ENCODE assay signal across 22 cellular contexts in the genomic region with DNA sequence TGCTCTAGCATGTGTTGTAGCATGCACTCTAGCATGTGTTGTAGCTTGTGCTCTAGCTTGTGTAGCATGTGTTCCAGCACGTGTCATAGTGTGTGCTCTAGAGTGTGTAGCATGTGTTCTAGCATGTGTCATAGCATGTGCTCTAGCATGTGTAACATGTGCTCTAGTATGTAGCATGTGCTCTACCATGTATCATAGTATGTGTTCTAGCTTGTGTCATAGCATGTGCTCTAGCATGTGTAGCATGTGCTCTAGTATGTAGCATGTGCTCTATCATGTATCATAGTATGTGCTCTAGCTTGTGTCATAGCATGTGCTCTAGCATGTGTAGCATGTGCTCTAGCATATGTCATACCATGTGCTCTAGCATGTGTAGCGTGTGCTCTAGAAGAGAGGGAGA.
"Had no signal": no experiment of that assay in that cellular context is flagged by ENCODE, and none has a peak within 500 bp of the region (broad histone marks: within the 10 kb centered on the region; RNA-seq: fewer than 3 reads in every experiment).

No MANE protein-coding gene starts in this region.

- H3K4me3 ChIP-seq: MG63 had no signal

- H3K4me2 ChIP-seq: SK-N-SH had no signal

- FAIRE-seq: RCC 7860 had no signal

- H3K27ac ChIP-seq: HL-60 had no signal

- DNase-seq: Karpas-422, KG1, MG63, NCI-H1092 treated with DMSO at 0.1 percent for 48 hours, NCI-H1436, NCI-H187, NCI-H2029, NCI-H2081 treated with DMSO at 0.1 percent for 48 hours, NCI-H2171, NCI-H226, NCI-H446, NCI-H510A, NCI-H524 treated with DMSO at 0.1 percent for 48 hours, NCI-H69, NCI-H774, Right ventricle myocardium superior, RPMI8226, SIG-M5, SK-N-SH, T-helper 1 cell had no signal

- H3K36me3 ChIP-seq: MG63 had no signal

- H3K9me3 ChIP-seq: MG63, SK-N-SH had no signal

- H3K9ac ChIP-seq: SK-N-SH had no signal
